14 cellular contexts compared by ENCODE assay signal in the genomic region with DNA sequence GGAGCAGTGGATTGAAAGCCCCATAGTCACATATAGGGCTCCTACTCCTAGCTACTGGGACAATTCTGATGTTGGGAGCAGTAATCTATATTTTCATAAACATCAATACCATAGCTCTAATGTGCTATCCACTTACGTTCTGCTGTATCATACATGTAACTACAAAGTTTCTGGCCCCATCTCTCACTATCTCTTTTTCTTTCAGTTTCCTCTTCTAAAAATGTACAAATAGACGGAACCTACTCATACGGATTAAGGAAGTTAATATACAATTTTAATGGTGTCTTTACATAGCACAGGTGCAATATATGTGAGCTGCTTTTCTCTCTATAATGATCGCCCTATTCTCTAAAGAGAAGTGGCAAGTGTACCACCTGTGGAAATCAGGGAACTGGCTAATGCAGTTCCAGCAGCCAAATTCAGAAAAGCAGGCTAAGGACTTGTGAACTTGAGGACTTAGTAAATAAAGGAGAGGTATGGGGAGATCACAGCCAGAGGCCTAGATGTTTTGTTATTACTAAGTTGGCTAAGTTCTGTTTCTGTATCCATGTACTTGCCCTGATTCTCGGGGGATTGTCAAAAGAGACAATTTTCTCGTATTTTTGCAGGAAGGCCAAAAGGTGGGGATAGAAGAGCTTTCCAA.
DNase-seq lines count a peak whose midpoint lies in the region; ATAC-seq, FAIRE-seq and TF ChIP-seq lines count a peak whose summit lies in the region.
"Had no signal": no experiment of that assay in that cellular context is flagged by ENCODE, and none has a peak within 500 bp of the region (broad histone marks: within the 10 kb centered on the region; RNA-seq: fewer than 3 reads in every experiment).

No MANE protein-coding gene starts in this region.

- H3K36me3 ChIP-seq in SU-DHL-6 (ENCODE audit: low read length), result no peaks in the 10 kb centered on the region
- no peaks in the 10 kb centered on the region for H3K36me3 ChIP-seq in kidney (ENCODE audit: control insufficient read depth in 1 of 2, insufficient read depth in 2 of 2, low read length in 2 of 2)
- H3K36me3 ChIP-seq: ovary, SJSA1 had no signal

- H3K27me3 ChIP-seq in SU-DHL-6 (ENCODE audit: low read length), result no peaks in the 10 kb centered on the region
- H3K27me3 ChIP-seq: ovary, SJSA1 had no signal

- H4K20me1 ChIP-seq in SU-DHL-6 (ENCODE audit: low read depth, low read length), result no peaks in the 10 kb centered on the region

- peak overlapping the region; percentile 79 for H2AFZ ChIP-seq in SU-DHL-6 (ENCODE audit: low read depth, low read length, severe bottlenecking)

- H3K4me2 ChIP-seq in SU-DHL-6 (ENCODE audit: low read depth, low read length, poor library complexity, severe bottlenecking), result peak overlapping the region; percentile 21

- no peaks in the 10 kb centered on the region for H3K79me2 ChIP-seq in SU-DHL-6 (ENCODE audit: insufficient read depth, low read length)

- no peaks in the 10 kb centered on the region for H3F3A ChIP-seq in SU-DHL-6 (ENCODE audit: insufficient read depth)

- no peak overlapping the region for H3K9ac ChIP-seq in SU-DHL-6 (ENCODE audit: low read length)
- no peak overlapping the region for H3K9ac ChIP-seq in kidney (ENCODE audit: low read length in 2 of 2)

- H3K9me3 ChIP-seq in SU-DHL-6 (ENCODE audit: insufficient read depth, low read length) (no peaks in the 10 kb centered on the region), kidney (ENCODE audit: control insufficient read depth in 1 of 2, low read length in 2 of 2) (no peaks in the 10 kb centered on the region)
- H3K9me3 ChIP-seq: ovary, SJSA1 had no signal

- H3K4me3 ChIP-seq in SU-DHL-6 (ENCODE audit: insufficient read depth, low read length, poor library complexity, severe bottlenecking) (no peak overlapping the region), kidney (ENCODE audit: low read length in 2 of 2) (no peak overlapping the region)
- H3K4me3 ChIP-seq: ovary, SJSA1 had no signal

- ATAC-seq in GM18868 (IDR thresholded peaks at IDR 0.05; ENCODE audit: unreplicated experiment) (peak; percentile 82), GM21529 (IDR thresholded peaks at IDR 0.05; ENCODE audit: unreplicated experiment) (peak; percentile 87), HG03135 (IDR thresholded peaks at IDR 0.05; ENCODE audit: unreplicated experiment) (peak; percentile 95), GM19328 (IDR thresholded peaks at IDR 0.05; ENCODE audit: unreplicated experiment) (no peak)
- ATAC-seq: left lobe of liver had no signal

- FAIRE-seq in kidney (lab: Jason Lieb, UNC), result no peak
- FAIRE-seq: colon had no signal

- H3K9me2 ChIP-seq in SU-DHL-6 (replicated peaks; ENCODE audit: insufficient read depth, low read length), result no peaks in the 10 kb centered on the region

- DNase-seq in amniotic stem cell (lab: John Stamatoyannopoulos, UW) (no peak), NCI-H1930 (lab: John Stamatoyannopoulos, UW) (no peak), kidney (no peak)
- DNase-seq: CD4-positive, CD25-positive, alpha-beta regulatory T cell; NCI-H187 treated with DMSO at 0.1 percent for 48 hours; ovary had no signal

- H3K4me1 ChIP-seq in kidney (ENCODE audit: control insufficient read depth in 1 of 2, insufficient read depth in 1 of 2, low read depth in 1 of 2, low read length in 2 of 2), result no peaks in the 10 kb centered on the region
- H3K4me1 ChIP-seq: SJSA1 had no signal

- TF ChIP-seq CTCF in SU-DHL-6 (IDR thresholded peaks at IDR 0.05; ENCODE audit: insufficient read depth, low read length, poor library complexity, severe bottlenecking), result no peak
- TF ChIP-seq CTCF in kidney (IDR thresholded peaks at IDR 0.05; ENCODE audit: borderline replicate concordance, extremely low read depth, insufficient read depth), result no peak

- intact Hi-C loops in kidney (cut with DNase I), result no loop called here

- no peak overlapping the region for H3K27ac ChIP-seq in SU-DHL-6 (ENCODE audit: low read depth, low read length)
- H3K27ac ChIP-seq in kidney (ENCODE audit: low read depth in 2 of 2, low read length in 2 of 2), result no peak overlapping the region
- H3K27ac ChIP-seq: ovary, SJSA1 had no signal
